18 cellular contexts compared by ENCODE assay signal in genomic region chr3:49992351-49992750, GRCh38. TPM values are rescaled to one million over a fixed set of nuclear protein-coding genes. Genes with fewer than 3 reads are reported as not detected.
DNase-seq lines count a peak whose midpoint lies in the region; ATAC-seq, FAIRE-seq and TF ChIP-seq lines count a peak whose summit lies in the region.
"Had no signal": no experiment of that assay in that cellular context is flagged by ENCODE, and none has a peak within 500 bp of the region (broad histone marks: within the 10 kb centered on the region; RNA-seq: fewer than 3 reads in every experiment).

No MANE protein-coding gene starts in this region.

- no peaks in the 10 kb centered on the region for H3K36me3 Mint-ChIP-seq in activated CD8-positive, alpha-beta T cell treated with anti-CD3 and anti-CD28 coated beads for 36 hours (ENCODE audit: low read depth)

- peak overlapping the region; percentile 24; the same call in 1 of the 2 replicates for H3K4me3 ChIP-seq in Karpas-422 (ENCODE audit: low read length)
- no peak overlapping the region for H3K4me3 ChIP-seq in hepatocyte
- no peak overlapping the region for H3K4me3 ChIP-seq in small intestine (ENCODE audit: low read depth in 1 of 2, low read length in 2 of 2)

- no peaks in the 10 kb centered on the region for H3K9me3 ChIP-seq in Karpas-422 (ENCODE audit: low read length)
- H3K9me3 ChIP-seq in hepatocyte (ENCODE audit: low read depth): no peaks in the 10 kb centered on the region
- no peaks in the 10 kb centered on the region for H3K9me3 ChIP-seq in small intestine (ENCODE audit: control insufficient read depth, low read depth)
- H3K9me3 ChIP-seq: BE2C had no signal

- POLR2A ChIA-PET in activated CD8-positive, alpha-beta T cell treated with anti-CD3 and anti-CD28 coated beads for 36 hours (lab: Charles Lee): interaction anchor here (1.1 kb wide), 2 partner anchors 8 kb away, joined by 3 read pairs; no protein-coding TSS in a partner anchor

- no peaks in the 10 kb centered on the region for H3K9me3 Mint-ChIP-seq in activated CD8-positive, alpha-beta T cell treated with anti-CD3 and anti-CD28 coated beads for 36 hours
- H3K9me3 Mint-ChIP-seq: CD4-positive, CD25-positive, alpha-beta regulatory T cell; CD8-positive, alpha-beta memory T cell; H9 had no signal

- H3K4me3 Mint-ChIP-seq in activated CD8-positive, alpha-beta T cell treated with anti-CD3 and anti-CD28 coated beads for 36 hours: no peak overlapping the region
- H3K4me3 Mint-ChIP-seq: CD4-positive, CD25-positive, alpha-beta regulatory T cell; CD8-positive, alpha-beta memory T cell; H9 had no signal

- peak overlapping the region; percentile 16; the same call in 1 of the 2 replicates for H3K9ac ChIP-seq in Karpas-422 (ENCODE audit: low read length)

- H2AFZ ChIP-seq in Karpas-422 (ENCODE audit: low read length) (no peak overlapping the region), hepatocyte (no peak overlapping the region)

- peaks cover 78% of the 10 kb centered on the region for H3K79me2 ChIP-seq in Karpas-422 (ENCODE audit: low read length)
- peaks cover 43% of the 10 kb centered on the region for H3K79me2 ChIP-seq in hepatocyte

- H4K20me1 ChIP-seq in Karpas-422 (ENCODE audit: insufficient read depth, low read depth, low read length): no peaks in the 10 kb centered on the region
- H4K20me1 ChIP-seq in hepatocyte (ENCODE audit: insufficient read depth, poor library complexity, severe bottlenecking): no peaks in the 10 kb centered on the region

- CTCF ChIA-PET in activated CD8-positive, alpha-beta T cell treated with anti-CD3 and anti-CD28 coated beads for 36 hours (lab: Charles Lee): no interaction called here

- intact Hi-C loops in activated CD8-positive, alpha-beta T cell treated with anti-CD3 and anti-CD28 coated beads for 36 hours (cut with micrococcal nuclease): no loop called here

- ATAC-seq in GM21360 (IDR thresholded peaks at IDR 0.05; ENCODE audit: unreplicated experiment): no peak
- ATAC-seq in activated CD8-positive, alpha-beta T cell treated with anti-CD3 and anti-CD28 coated beads for 36 hours: no peak
- ATAC-seq: HepG2 had no signal

- WGBS in hepatocyte (ENCODE audit: low lambda C conversion rate, missing lambda C conversion rate): 71% methylated on average over 2 of the region's 2 CpGs
- WGBS in small intestine, 3 donors: 18 to 63% (median 33%) methylated on average over 2 of the region's 2 CpGs

- peaks cover 53% of the 10 kb centered on the region for H3K4me1 ChIP-seq in Karpas-422 (ENCODE audit: low read length)
- peaks cover 4% of the 10 kb centered on the region for H3K4me1 ChIP-seq in hepatocyte (ENCODE audit: insufficient read depth)
- no peaks in the 10 kb centered on the region for H3K4me1 ChIP-seq in small intestine (ENCODE audit: control insufficient read depth in 2 of 2, insufficient read depth in 1 of 2, low read depth in 1 of 2, low read length in 1 of 2)
- H3K4me1 ChIP-seq: BE2C had no signal

- H3K36me3 ChIP-seq in Karpas-422 (ENCODE audit: insufficient read depth, low read length): no peaks in the 10 kb centered on the region; the same call in 1 of the 2 replicates
- no peaks in the 10 kb centered on the region for H3K36me3 ChIP-seq in hepatocyte (replicated peaks; ENCODE audit: insufficient read depth, low read depth)
- peaks cover 4% of the 10 kb centered on the region in 2 donors for H3K36me3 ChIP-seq in small intestine (ENCODE audit: control insufficient read depth in 2 of 2, insufficient read depth in 2 of 2, low read length in 2 of 2)
- H3K36me3 ChIP-seq: BE2C had no signal

- no peak overlapping the region for H3K27ac Mint-ChIP-seq in activated CD8-positive, alpha-beta T cell treated with anti-CD3 and anti-CD28 coated beads for 36 hours
- H3K27ac Mint-ChIP-seq: CD4-positive, CD25-positive, alpha-beta regulatory T cell had no signal

- H3K9me2 ChIP-seq in Karpas-422 (replicated peaks; ENCODE audit: insufficient read depth, low read length): no peaks in the 10 kb centered on the region
- no peaks in the 10 kb centered on the region for H3K9me2 ChIP-seq in hepatocyte (replicated peaks; ENCODE audit: insufficient read depth)

- H3K27ac ChIP-seq in Karpas-422 (ENCODE audit: low read length) (peak overlapping the region; percentile 53), hepatocyte (no peak overlapping the region), small intestine (ENCODE audit: low read depth in 1 of 2, low read length in 1 of 2) (no peak overlapping the region)

- H3K4me1 Mint-ChIP-seq in activated CD8-positive, alpha-beta T cell treated with anti-CD3 and anti-CD28 coated beads for 36 hours (ENCODE audit: low read depth): peaks cover 5% of the 10 kb centered on the region

- no peak for TF ChIP-seq CTCF in hepatocyte (IDR thresholded peaks at IDR 0.05; ENCODE audit: poor library complexity)
- no peak for TF ChIP-seq CTCF in activated CD8-positive, alpha-beta T cell treated with anti-CD3 and anti-CD28 coated beads for 36 hours (IDR thresholded peaks at IDR 0.05)

- peak; percentile 64 for DNase-seq in Karpas-422
- DNase-seq in hepatocyte (ENCODE audit: low spot score): peak; percentile 11
- DNase-seq in small intestine: peak; percentile 66
- DNase-seq in DMS 273 (lab: John Stamatoyannopoulos, UW; ENCODE audit: unreplicated experiment): no peak
- no peak for DNase-seq in activated CD8-positive, alpha-beta T cell treated with anti-CD3 and anti-CD28 coated beads for 36 hours
- DNase-seq: ACHN; BE2C; C1 segment of cervical spinal cord; CD4-positive, CD25-positive, alpha-beta regulatory T cell; CD8-positive, alpha-beta memory T cell; COR-L47; GOT3; H9 had no signal

- FAIRE-seq in small intestine (lab: Jason Lieb, UNC): no peak
- FAIRE-seq: A204.1, G401.6, GM12891, HepG2 had no signal

- H3K27me3 ChIP-seq in Karpas-422 (ENCODE audit: low read length) (no peaks in the 10 kb centered on the region), hepatocyte (no peaks in the 10 kb centered on the region), small intestine (ENCODE audit: control insufficient read depth in 2 of 2, insufficient read depth in 2 of 2, low read length in 2 of 2) (no peaks in the 10 kb centered on the region)
- H3K27me3 ChIP-seq: BE2C had no signal

- no peaks in the 10 kb centered on the region for H3K27me3 Mint-ChIP-seq in activated CD8-positive, alpha-beta T cell treated with anti-CD3 and anti-CD28 coated beads for 36 hours
- H3K27me3 Mint-ChIP-seq: CD4-positive, CD25-positive, alpha-beta regulatory T cell; CD8-positive, alpha-beta memory T cell had no signal

- H3K4me2 ChIP-seq in Karpas-422 (ENCODE audit: low read depth, low read length, poor library complexity, severe bottlenecking): peak overlapping the region; percentile 56
- H3K4me2 ChIP-seq in hepatocyte: no peak overlapping the region

RNA-seq across cellular contexts. Expression of gene RBM6, which starts 52.4 kb away (rescaled TPM):
- 88.3 and 109 TPM in 2 replicates for total RNA-seq in Karpas-422 (2014; rRNA removed; shearing (Covaris generic); ENCODE audit: low replicate concordance)
- 59.6 and 69.0 TPM in 2 replicates for total RNA-seq in hepatocyte
- polyA plus RNA-seq in hepatocyte (47.2 and 78.5 TPM in 2 replicates), small intestine (100 to 1,000 TPM in 2 of 3 donors, 10 to 100 TPM in 1; 61.0 to 409 (median 207) TPM)
- total RNA-seq in activated CD8-positive, alpha-beta T cell treated with anti-CD3 and anti-CD28 coated beads for 36 hours: 10 to 100 TPM; 90.8 to 95.2 TPM

Comparison
In these comparisons a context has a peak if more than half of its experiments do, and no peak if none do; other contexts are left out.
1. DNase-seq: peak in Karpas-422 (single experiment), hepatocyte (single experiment) and small intestine (single experiment); none in DMS 273 (single experiment) and activated CD8-positive, alpha-beta T cell treated with anti-CD3 and anti-CD28 coated beads for 36 hours (single experiment).